6 cellular contexts compared by ENCODE assay signal in the genomic region with DNA sequence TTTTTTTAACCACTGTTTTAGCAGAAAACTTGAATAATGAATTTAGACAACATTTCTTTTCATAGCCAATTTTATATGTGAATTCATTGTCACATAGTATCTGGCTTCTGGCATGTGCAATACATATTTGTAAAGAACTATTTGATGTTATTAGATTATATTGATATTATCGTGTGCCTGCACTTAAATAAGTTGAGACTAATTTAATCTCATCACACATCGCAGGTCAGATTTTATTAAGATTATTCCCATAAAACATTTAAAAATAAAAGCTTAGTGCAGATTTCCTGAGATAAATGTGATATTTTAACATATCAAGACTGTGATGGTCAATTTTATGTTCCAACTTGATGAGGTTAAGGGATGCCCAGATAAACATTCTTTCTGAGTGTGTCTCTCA.
"Had no signal": no experiment of that assay in that cellular context is flagged by ENCODE, and none has a peak within 500 bp of the region (broad histone marks: within the 10 kb centered on the region; RNA-seq: fewer than 3 reads in every experiment).

No MANE protein-coding gene starts in this region.

- H3K36me3 Mint-ChIP-seq: IgD-negative memory B cell had no signal

- H3K27ac ChIP-seq: HL-60 had no signal

- H3K27ac Mint-ChIP-seq: IgD-negative memory B cell had no signal

- ATAC-seq: HepG2, K562 had no signal

- H3K27me3 Mint-ChIP-seq: IgD-negative memory B cell had no signal

- H3K4me1 Mint-ChIP-seq: IgD-negative memory B cell had no signal

- DNase-seq: IMR-90, KBM-7 had no signal

- H3K4me3 ChIP-seq: K562 had no signal

- H3K4me3 Mint-ChIP-seq: IgD-negative memory B cell had no signal
